In the genomic region with DNA sequence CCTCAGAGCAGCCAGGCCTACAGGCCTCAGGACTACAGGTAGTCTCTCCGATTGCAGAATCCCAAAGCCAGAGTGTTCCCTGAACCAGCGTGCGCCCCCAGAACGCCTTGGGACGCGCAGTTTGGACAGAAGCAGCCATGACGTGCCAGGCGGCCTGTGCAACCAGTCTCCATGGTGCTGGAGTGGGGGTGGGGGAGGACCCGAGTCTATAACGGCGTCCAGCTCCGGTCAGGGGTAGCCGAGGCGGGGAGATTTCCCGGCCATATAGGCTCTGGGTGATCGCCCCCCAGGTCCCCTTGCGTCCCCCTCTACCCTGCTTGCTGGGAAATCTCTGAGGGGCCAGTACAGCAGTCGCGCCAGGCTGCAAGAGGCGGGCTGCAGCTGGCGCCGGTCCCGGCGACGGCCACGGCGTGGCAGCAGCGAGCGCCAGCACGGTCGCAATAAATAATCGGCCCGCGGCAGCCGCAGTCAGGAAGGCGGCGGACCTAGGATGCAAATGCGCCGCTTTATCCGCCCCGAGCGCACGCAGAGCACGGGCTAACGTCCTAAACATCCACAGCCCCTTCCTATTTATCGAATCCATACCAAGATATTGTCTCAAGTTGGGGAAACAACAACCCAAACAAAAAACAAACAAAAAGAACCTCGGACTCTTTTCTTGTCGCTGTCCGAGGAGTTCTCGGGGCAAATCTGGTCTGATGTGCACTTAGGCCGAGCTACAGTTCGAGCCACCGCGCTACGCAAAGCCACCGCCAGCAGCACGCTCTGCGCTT, we compare ENCODE assay signal across 8 cellular contexts. TPM values are rescaled to one million over a fixed set of nuclear protein-coding genes. Genes with fewer than 3 reads are reported as not detected.
DNase-seq lines count a peak whose midpoint lies in the region; ATAC-seq and TF ChIP-seq lines count a peak whose summit lies in the region.

No MANE protein-coding gene starts in this region.

- peak; percentile 68 for DNase-seq in NCI-H1436 (lab: John Stamatoyannopoulos, UW)
- DNase-seq in NCI-H1436 treated with DMSO at 0.1 percent for 48 hours (lab: John Stamatoyannopoulos, UW), result no peak
- DNase-seq in NCI-H1694 (lab: John Stamatoyannopoulos, UW), result peak; percentile 43
- DNase-seq in colonic mucosa, result peak; percentile 81
- DNase-seq in stimulated activated CD4-positive, alpha-beta T cell treated with anti-CD3 and anti-CD28 coated beads, Interleukin-4, amount 100 ng/mL, for 24 hours, result peak; percentile 62

- H3K9me3 ChIP-seq in colonic mucosa, result no peaks in the 10 kb centered on the region
- H3K9me3 ChIP-seq in liver (ENCODE audit: control insufficient read depth in 4 of 4, low read length in 3 of 4), result peaks cover 0 to 5% (median 0%) of the 10 kb centered on the region in 4 donors

- intact Hi-C loops in colonic mucosa (cut with DNase I), result no loop called here

- H3K27ac ChIP-seq in VCaP (peak overlapping the region; percentile 94), colonic mucosa (peak overlapping the region; percentile 97), liver (ENCODE audit: low read depth in 1 of 2, low read length in 2 of 2) (no peak overlapping the region)

- ATAC-seq in HG02610 (IDR thresholded peaks at IDR 0.05; ENCODE audit: unreplicated experiment), result peak; percentile 76

- WGBS in liver, result 2% methylated on average over 58 of the region's 58 CpGs

- peaks cover 24% of the 10 kb centered on the region for H3K4me1 ChIP-seq in colonic mucosa
- H3K4me1 ChIP-seq in liver (ENCODE audit: control insufficient read depth in 4 of 4, insufficient read depth in 4 of 4, low read length in 3 of 4), result peaks cover 10 to 34% (median 19%) of the 10 kb centered on the region in 4 donors

- peak; percentile 34 to 67 for TF ChIP-seq RAD21 in liver (IDR thresholded peaks at IDR 0.05)

- H3K4me3 ChIP-seq in colonic mucosa (peak overlapping the region; percentile 55), liver (ENCODE audit: low read depth in 1 of 3, low read length in 3 of 3) (peak overlapping the region in 2 of 3 donors; percentile 23 to 46)

- H3K36me3 ChIP-seq in colonic mucosa, result no peaks in the 10 kb centered on the region
- H3K36me3 ChIP-seq in liver (ENCODE audit: control insufficient read depth in 4 of 4, insufficient read depth in 3 of 4, low read depth in 1 of 4, low read length in 3 of 4), result no peaks in the 10 kb centered on the region

- H3K27me3 ChIP-seq in colonic mucosa, result no peaks in the 10 kb centered on the region
- peaks cover 17 to 49% (median 37%) of the 10 kb centered on the region in 4 donors for H3K27me3 ChIP-seq in liver (ENCODE audit: control insufficient read depth in 4 of 4, insufficient read depth in 4 of 4, low read length in 3 of 4)

- TF ChIP-seq CTCF in VCaP (conservative IDR thresholded peaks at IDR 0.05), result peak; percentile 95
- TF ChIP-seq CTCF in colonic mucosa (IDR thresholded peaks at IDR 0.05), result peak; percentile 95
- peak; percentile 67 for TF ChIP-seq CTCF in liver (IDR thresholded peaks at IDR 0.05; ENCODE audit: low read depth, low read length, missing input control)

- H3K9ac ChIP-seq in colonic mucosa (ENCODE audit: low read depth in 2 of 2, low read length in 2 of 2) (peak overlapping the region; percentile 86 to 100), liver (ENCODE audit: low read depth in 1 of 2, low read length in 2 of 2) (no peak overlapping the region)

TF ChIP-seq in liver, 16 proteins besides CTCF, POLR2A, EP300 and RAD21:
- TF ChIP-seq TAF1 (conservative IDR thresholded peaks at IDR 0.05) (no peak), YY1 (IDR thresholded peaks at IDR 0.05) (no peak), HNF4A (conservative IDR thresholded peaks at IDR 0.05) (no peak), EGR1 (IDR thresholded peaks at IDR 0.05; ENCODE audit: low read depth in 2 of 2) (no peak), JUND (IDR thresholded peaks at IDR 0.05) (no peak), GABPA (IDR thresholded peaks at IDR 0.05 in 1 of 2, conservative IDR thresholded peaks at IDR 0.05 in 1 of 2) (no peak)
- TF ChIP-seq, protein P1, sequence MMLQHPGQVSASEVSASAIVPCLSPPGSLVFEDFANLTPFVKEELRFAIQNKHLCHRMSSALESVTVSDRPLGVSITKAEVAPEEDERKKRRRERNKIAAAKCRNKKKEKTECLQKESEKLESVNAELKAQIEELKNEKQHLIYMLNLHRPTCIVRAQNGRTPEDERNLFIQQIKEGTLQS (IDR thresholded peaks at IDR 0.05), result no peak
- TF ChIP-seq, protein P2, sequence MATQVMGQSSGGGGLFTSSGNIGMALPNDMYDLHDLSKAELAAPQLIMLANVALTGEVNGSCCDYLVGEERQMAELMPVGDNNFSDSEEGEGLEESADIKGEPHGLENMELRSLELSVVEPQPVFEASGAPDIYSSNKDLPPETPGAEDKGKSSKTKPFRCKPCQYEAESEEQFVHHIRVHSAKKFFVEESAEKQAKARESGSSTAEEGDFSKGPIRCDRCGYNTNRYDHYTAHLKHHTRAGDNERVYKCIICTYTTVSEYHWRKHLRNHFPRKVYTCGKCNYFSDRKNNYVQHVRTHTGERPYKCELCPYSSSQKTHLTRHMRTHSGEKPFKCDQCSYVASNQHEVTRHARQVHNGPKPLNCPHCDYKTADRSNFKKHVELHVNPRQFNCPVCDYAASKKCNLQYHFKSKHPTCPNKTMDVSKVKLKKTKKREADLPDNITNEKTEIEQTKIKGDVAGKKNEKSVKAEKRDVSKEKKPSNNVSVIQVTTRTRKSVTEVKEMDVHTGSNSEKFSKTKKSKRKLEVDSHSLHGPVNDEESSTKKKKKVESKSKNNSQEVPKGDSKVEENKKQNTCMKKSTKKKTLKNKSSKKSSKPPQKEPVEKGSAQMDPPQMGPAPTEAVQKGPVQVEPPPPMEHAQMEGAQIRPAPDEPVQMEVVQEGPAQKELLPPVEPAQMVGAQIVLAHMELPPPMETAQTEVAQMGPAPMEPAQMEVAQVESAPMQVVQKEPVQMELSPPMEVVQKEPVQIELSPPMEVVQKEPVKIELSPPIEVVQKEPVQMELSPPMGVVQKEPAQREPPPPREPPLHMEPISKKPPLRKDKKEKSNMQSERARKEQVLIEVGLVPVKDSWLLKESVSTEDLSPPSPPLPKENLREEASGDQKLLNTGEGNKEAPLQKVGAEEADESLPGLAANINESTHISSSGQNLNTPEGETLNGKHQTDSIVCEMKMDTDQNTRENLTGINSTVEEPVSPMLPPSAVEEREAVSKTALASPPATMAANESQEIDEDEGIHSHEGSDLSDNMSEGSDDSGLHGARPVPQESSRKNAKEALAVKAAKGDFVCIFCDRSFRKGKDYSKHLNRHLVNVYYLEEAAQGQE (IDR thresholded peaks at IDR 0.05), result no peak
- TF ChIP-seq, protein P3, sequence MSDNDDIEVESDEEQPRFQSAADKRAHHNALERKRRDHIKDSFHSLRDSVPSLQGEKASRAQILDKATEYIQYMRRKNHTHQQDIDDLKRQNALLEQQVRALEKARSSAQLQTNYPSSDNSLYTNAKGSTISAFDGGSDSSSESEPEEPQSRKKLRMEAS (IDR thresholded peaks at IDR 0.05), result no peak

RNA-seq across cellular contexts. Expression of a gene that starts 1.6 kb away (rescaled TPM):
- total RNA-seq in colonic mucosa (10 to 100 TPM; 13.3 to 14.1 TPM), liver (under 1 TPM; 0.17 to 0.28 TPM)
- under 1 TPM; 0.11 to 0.23 TPM for polyA plus RNA-seq in liver

RNA-seq across cellular contexts. Expression of a gene that starts 3.2 kb away (rescaled TPM):
- total RNA-seq in colonic mucosa (10 to 100 TPM; 10.9 to 29.6 TPM), liver (under 1 TPM in 1 of 2 donors, not detected in 1; 0.23 TPM)
- not detected for polyA plus RNA-seq in liver

RNA-seq across cellular contexts. Expression of a gene that starts 5.7 kb away (rescaled TPM):
- total RNA-seq in colonic mucosa, result 10 to 100 TPM; 21.9 to 24.4 TPM
- total RNA-seq in liver, result under 1 TPM; under 0.01 to 0.05 TPM
- not detected for polyA plus RNA-seq in liver

RNA-seq across cellular contexts. Expression of a gene that starts 7.3 kb away (rescaled TPM):
- 10 to 100 TPM in 1 of 2 donors, 1 to 10 TPM in 1; 9.6 to 18.7 TPM for total RNA-seq in colonic mucosa
- 1 to 10 TPM in 1 of 2 donors, under 1 TPM in 1; 0.42 to 2.1 TPM for total RNA-seq in liver
- polyA plus RNA-seq in liver, result under 1 TPM; 0.40 to 0.90 TPM

RNA-seq across cellular contexts. Expression of a gene that starts 14.6 kb away (rescaled TPM):
- total RNA-seq in colonic mucosa, result 10 to 100 TPM; 19.5 to 22.1 TPM
- under 1 TPM in 1 of 2 donors, not detected in 1; 0.70 TPM for total RNA-seq in liver
- polyA plus RNA-seq in liver, result under 1 TPM in 1 of 2 donors, not detected in 1; 0.02 TPM

Comparison
In these comparisons a context has a peak if more than half of its experiments do, and no peak if none do; other contexts are left out.
1. H3K27ac ChIP-seq: peak in VCaP (single experiment) and colonic mucosa (single experiment); none in liver (0 of 2).
2. H3K9ac ChIP-seq: peak in colonic mucosa (2 of 2); none in liver (0 of 2).
3. RNA of a gene that starts 1.6 kb away (total RNA-seq): 13.3 to 14.1 TPM in colonic mucosa; 0.17 to 0.28 TPM in liver; every median in the first group is over 10 times any median in the second.
4. RNA of a gene that starts 3.2 kb away (total RNA-seq): 10.9 to 29.6 TPM in colonic mucosa; 0.23 TPM in liver; every median in the first group is over 4 times any median in the second.
5. RNA of a gene that starts 5.7 kb away (total RNA-seq): 21.9 to 24.4 TPM in colonic mucosa; under 0.01 to 0.05 TPM in liver; every median in the first group is over 10 times any median in the second.
6. Peak in every context shown above with its lines, with median percentiles within 50 percentile points of each other: CTCF ChIP-seq.